27 cellular contexts compared by ENCODE assay signal in the genomic region with DNA sequence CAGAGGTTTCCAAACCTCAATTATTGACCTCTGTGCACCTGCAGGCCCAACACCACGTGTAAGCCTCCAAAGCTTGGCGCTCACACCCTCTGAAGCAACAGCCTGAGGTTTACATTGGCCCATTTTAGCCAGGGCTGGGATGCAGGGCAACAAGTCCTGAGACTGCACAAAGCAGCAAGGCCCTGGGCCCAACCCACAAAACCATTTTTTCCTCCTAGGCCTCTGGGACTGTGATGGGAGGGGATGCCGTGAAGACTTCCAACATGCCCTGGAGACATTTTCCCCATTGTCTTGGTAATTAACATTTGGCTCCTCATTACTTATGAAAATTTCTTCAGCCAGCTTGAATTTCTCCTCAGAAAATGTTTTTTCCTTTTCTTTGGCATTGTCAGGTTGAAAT.
"Had no signal": no experiment of that assay in that cellular context is flagged by ENCODE, and none has a peak within 500 bp of the region (broad histone marks: within the 10 kb centered on the region; RNA-seq: fewer than 3 reads in every experiment).

No MANE protein-coding gene starts in this region.

- H3K9me3 ChIP-seq: suprapubic skin, testis, thoracic aorta, thyroid gland, tibial nerve, transverse colon, upper lobe of left lung, upper lobe of right lung, uterus, vagina had no signal

- H3K4me1 ChIP-seq: stomach, suprapubic skin, testis, thyroid gland, tibial artery, tibial nerve, transverse colon, upper lobe of left lung, upper lobe of right lung, uterus, vagina had no signal

- H3K27ac ChIP-seq: stomach, suprapubic skin, testis, thoracic aorta, thyroid gland, tibial artery, tibial nerve, transverse colon, upper lobe of left lung, upper lobe of right lung, uterus, vagina had no signal

- H3K4me3 ChIP-seq: stomach, suprapubic skin, testis, thoracic aorta, thyroid gland, tibial artery, tibial nerve, transverse colon, upper lobe of left lung, upper lobe of right lung, uterus, vagina had no signal

- H3K27me3 ChIP-seq: stomach, suprapubic skin, testis, thyroid gland, tibial artery, tibial nerve, transverse colon, upper lobe of left lung, upper lobe of right lung, uterus, vagina had no signal

- FAIRE-seq: urothelium cell line had no signal

- DNase-seq: stimulated activated CD4-positive, alpha-beta T cell treated with anti-CD3 and anti-CD28 coated beads, Interleukin-2, amount 100 ng/mL, for 48 hours; stimulated activated CD4-positive, alpha-beta T cell treated with anti-CD3 and anti-CD28 coated beads, Interleukin-4, amount 100 ng/mL, for 1 hour; stimulated activated CD4-positive, alpha-beta T cell treated with anti-CD3 and anti-CD28 coated beads, Interleukin-4, amount 100 ng/mL, for 24 hours; stimulated activated CD4-positive, alpha-beta T cell treated with anti-CD3 and anti-CD28 coated beads, Interleukin-4, amount 100 ng/mL, for 4 hours; stimulated activated CD8-positive, alpha-beta memory T cell treated with anti-CD3 and anti-CD28 coated beads, Interleukin-4, amount 100 ng/mL, for 48 hours; stimulated activated naive B cell treated with anti-CD40 and anti-IgM and Interleukin-4, amounts not matched to agents 10 μg/mL and 1 μg/mL and 100 μg/mL, for 72 hours; stimulated activated naive CD4-positive, alpha-beta T cell; stimulated activated naive CD4-positive, alpha-beta T cell treated with Interleukin-2 at 50 U/mL for 16 hours; stimulated activated naive CD8-positive, alpha-beta T cell treated with anti-CD3 and anti-CD28 coated beads, Interleukin-15, amount 100 ng/mL, for 72 hours; stimulated activated naive CD8-positive, alpha-beta T cell treated with anti-CD3 and anti-CD28 coated beads, Interleukin-15, Interleukin-2, amounts not matched to agents 100 U/mL and 50 U/mL, for 24 hours; stomach; substantia nigra; testis; thyroid gland; tibial artery; transverse colon; trophoblast cell; upper lobe of left lung; upper lobe of right lung; uterus had no signal

- ATAC-seq: stimulated activated effector memory CD8-positive, alpha-beta T cell treated with anti-CD3 and anti-CD28 coated beads, Interleukin-12 subunit alpha, Interleukin-12 subunit beta, amount 100 ng/mL, for 72 hours; stimulated activated memory B cell treated with anti-CD40 and anti-IgM and Interleukin-4, amounts not matched to agents 10 μg/mL and 1 μg/mL and 100 μg/mL, for 72 hours; stimulated activated naive B cell treated with anti-CD40 and anti-IgM and Interleukin-4, amounts not matched to agents 10 μg/mL and 1 μg/mL and 100 μg/mL, for 72 hours; stimulated activated naive CD8-positive, alpha-beta T cell treated with anti-CD3 and anti-CD28 coated beads, Interleukin-15, amount 100 ng/mL, for 72 hours; stimulated activated naive CD8-positive, alpha-beta T cell treated with anti-CD3 and anti-CD28 coated beads, Interleukin-15, Interleukin-2, amounts not matched to agents 100 U/mL and 50 U/mL, for 24 hours; upper lobe of right lung had no signal

- H3K36me3 ChIP-seq: stomach, suprapubic skin, thoracic aorta, thyroid gland, tibial artery, tibial nerve, transverse colon, upper lobe of left lung, upper lobe of right lung, uterus, vagina had no signal
